ENCODE assay signal across 21 cellular contexts in genomic region chr16:20415541-20415940, GRCh38. TPM values are rescaled to one million over a fixed set of nuclear protein-coding genes. Genes with fewer than 3 reads are reported as not detected.
A peak's percentile ranks its signal among the peaks of the same experiment; 100 is the strongest.
DNase-seq lines count a peak whose midpoint lies in the region; ATAC-seq, FAIRE-seq and TF ChIP-seq lines count a peak whose summit lies in the region.
"Had no signal": no experiment of that assay in that cellular context is flagged by ENCODE, and none has a peak within 500 bp of the region (broad histone marks: within the 10 kb centered on the region; RNA-seq: fewer than 3 reads in every experiment).

No MANE protein-coding gene starts in this region.

- no peaks in the 10 kb centered on the region for H3K79me1 ChIP-seq in mesenchymal stem cell (replicated peaks; ENCODE audit: low read length, poor library complexity, severe bottlenecking)

- no peak for ATAC-seq in HG03378 (IDR thresholded peaks at IDR 0.05; ENCODE audit: unreplicated experiment)
- ATAC-seq in HG03342 (IDR thresholded peaks at IDR 0.05; ENCODE audit: unreplicated experiment) = no peak

- H3K27me3 ChIP-seq in bronchial epithelial cell (ENCODE audit: control insufficient read depth, insufficient read depth, low read length) = no peaks in the 10 kb centered on the region
- H3K27me3 ChIP-seq in mesenchymal stem cell (ENCODE audit: control insufficient read depth in 1 of 2, insufficient read depth in 1 of 2, low read length in 2 of 2) = no peaks in the 10 kb centered on the region

- no peak overlapping the region for H2AFZ ChIP-seq in mesenchymal stem cell (ENCODE audit: low read depth, low read length)
- H2AFZ ChIP-seq: PC-9 had no signal

- no peak overlapping the region for H3K4me3 ChIP-seq in bronchial epithelial cell (ENCODE audit: low read depth, low read length)
- H3K4me3 ChIP-seq in mesenchymal stem cell (ENCODE audit: insufficient read depth in 1 of 2, low read depth in 1 of 2, low read length in 2 of 2) = no peak overlapping the region
- H3K4me3 ChIP-seq: PC-9 had no signal

- H3K4ac ChIP-seq in mesenchymal stem cell (ENCODE audit: low read depth in 1 of 2, low read length in 2 of 2) = no peak overlapping the region

- H3K9ac ChIP-seq in mesenchymal stem cell (ENCODE audit: low read length) = no peak overlapping the region

- DNase-seq in Caki2 (ENCODE audit: low read depth) (peak; percentile 36), M059J (ENCODE audit: low read depth) (peak; percentile 92), bronchial epithelial cell (ENCODE audit: low read depth) (peak; percentile 3), mesenchymal stem cell (no peak), COLO829 (ENCODE audit: low spot score) (no peak), HPDE6-E6E7 (ENCODE audit: extremely low spot score) (no peak)
- DNase-seq: ACHN; CD4-positive, alpha-beta T cell; DMS79 treated with DMSO at 0.1 percent for 48 hours; NCI-H1436 treated with DMSO at 0.1 percent for 48 hours; NCI-H2081 treated with DMSO at 0.1 percent for 48 hours; NCI-H226; NCI-H69; PC-9; Right ventricle myocardium superior had no signal

- no peak overlapping the region for H4K91ac ChIP-seq in mesenchymal stem cell (ENCODE audit: low read length)

- no peak overlapping the region for H2BK12ac ChIP-seq in mesenchymal stem cell (ENCODE audit: low read length in 2 of 2)

- H2BK120ac ChIP-seq in mesenchymal stem cell (ENCODE audit: low read depth, low read length) = no peak overlapping the region

- H3K9me3 ChIP-seq in mesenchymal stem cell (ENCODE audit: control insufficient read depth, low read length) = no peaks in the 10 kb centered on the region

- no peaks in the 10 kb centered on the region for H3K36me3 ChIP-seq in bronchial epithelial cell (ENCODE audit: control insufficient read depth, insufficient read depth, low read length)
- H3K36me3 ChIP-seq in mesenchymal stem cell (ENCODE audit: control insufficient read depth in 1 of 2, insufficient read depth in 2 of 2, low read depth in 1 of 2, low read length in 2 of 2) = no peaks in the 10 kb centered on the region

- H4K8ac ChIP-seq in mesenchymal stem cell (ENCODE audit: low read length) = no peak overlapping the region

- no peak overlapping the region for H3K4me2 ChIP-seq in mesenchymal stem cell (ENCODE audit: low read length, poor library complexity, severe bottlenecking)
- H3K4me2 ChIP-seq: PC-9 had no signal

- no peak overlapping the region for H2AK5ac ChIP-seq in mesenchymal stem cell (ENCODE audit: low read length, severe bottlenecking)

- WGBS in mesenchymal stem cell = no CpG with 5 or more reads among the region's 1 CpG

- in situ Hi-C loops in Caki2 (cut with HindIII; ENCODE audit: low pct_unique_long_range_greater_than_20kb, low sequenced_read_pairs) = no loop called here

- no peak overlapping the region for H3K18ac ChIP-seq in mesenchymal stem cell (ENCODE audit: low read depth in 1 of 2, low read length in 2 of 2)

- H3K23ac ChIP-seq in mesenchymal stem cell (ENCODE audit: low read length in 2 of 2) = no peak overlapping the region

- no peak overlapping the region for H3K14ac ChIP-seq in mesenchymal stem cell (ENCODE audit: low read length in 2 of 2)

- no peak for FAIRE-seq in bronchial epithelial cell (lab: Jason Lieb, UNC)
- FAIRE-seq: D721Med had no signal

- no peak for TF ChIP-seq CTCF in bronchial epithelial cell (IDR thresholded peaks at IDR 0.05; ENCODE audit: insufficient read depth, low read length, severe bottlenecking)

- no peaks in the 10 kb centered on the region for H3K4me1 ChIP-seq in mesenchymal stem cell (ENCODE audit: control insufficient read depth, insufficient read depth, low read depth, low read length)

- H3K27ac ChIP-seq in mesenchymal stem cell (ENCODE audit: low read length, poor library complexity, severe bottlenecking) = peak overlapping the region; percentile 40
- H3K27ac ChIP-seq: PC-9 had no signal

- H2BK15ac ChIP-seq in mesenchymal stem cell (ENCODE audit: low read depth, poor library complexity, severe bottlenecking) = no peak overlapping the region

- no peak overlapping the region for H2BK5ac ChIP-seq in mesenchymal stem cell (ENCODE audit: low read depth, low read length, poor library complexity, severe bottlenecking)

RNA-seq across cellular contexts. Expression of gene ACSM5, which starts 6.2 kb away (rescaled TPM):
- total RNA-seq in Caki2 (2014; rRNA removed; shearing (Covaris generic); ENCODE audit: low replicate concordance) = 3.2 and 8.0 TPM in 2 replicates
- 14.4 and 29.6 TPM in 2 replicates for total RNA-seq in M059J (2014; rRNA removed; shearing (Covaris generic))
- total RNA-seq in bronchial epithelial cell = not detected in 2 replicates
- not detected for polyA plus RNA-seq in mesenchymal stem cell (2013, experiment 1 of 2)
- not detected for polyA plus RNA-seq in mesenchymal stem cell (2013, experiment 2 of 2)
- total RNA-seq: CD4-positive, alpha-beta T cell; HT-29; PC-9 had no signal
- polyA plus RNA-seq: IgD-negative memory B cell had no signal

RNA-seq across cellular contexts. Expression of gene PDILT, which starts 11.0 kb away (rescaled TPM):
- total RNA-seq in Caki2 (2014; rRNA removed; shearing (Covaris generic); ENCODE audit: low replicate concordance) = not detected in 2 replicates
- not detected in 2 replicates for total RNA-seq in M059J (2014; rRNA removed; shearing (Covaris generic))
- not detected in 2 replicates for total RNA-seq in bronchial epithelial cell
- not detected for polyA plus RNA-seq in mesenchymal stem cell (2013, experiment 1 of 2)
- not detected for polyA plus RNA-seq in mesenchymal stem cell (2013, experiment 2 of 2)
- total RNA-seq: CD4-positive, alpha-beta T cell; H4; HT-29; PC-9; Right ventricle myocardium superior had no signal
- polyA plus RNA-seq: IgD-negative memory B cell had no signal

RNA-seq across cellular contexts. Expression of gene ACSM2A, which starts 35.8 kb away (rescaled TPM):
- not detected in 2 replicates for total RNA-seq in Caki2 (2014; rRNA removed; shearing (Covaris generic); ENCODE audit: low replicate concordance)
- total RNA-seq in M059J (2014; rRNA removed; shearing (Covaris generic)) = not detected in 2 replicates
- total RNA-seq in bronchial epithelial cell = not detected in 2 replicates
- not detected for polyA plus RNA-seq in mesenchymal stem cell (2013, experiment 1 of 2)
- polyA plus RNA-seq in mesenchymal stem cell (2013, experiment 2 of 2) = not detected
- total RNA-seq: CD4-positive, alpha-beta T cell; H4; HT-29; PC-9; Right ventricle myocardium superior had no signal
- polyA plus RNA-seq: IgD-negative memory B cell had no signal

Comparison
In these comparisons a context has a peak if more than half of its experiments do, and no peak if none do; other contexts are left out.
1. DNase-seq: peak in Caki2 (single experiment), M059J (single experiment) and bronchial epithelial cell (single experiment); none in mesenchymal stem cell (single experiment), COLO829 (single experiment) and HPDE6-E6E7 (single experiment).